In genomic region chr20:14992071-14992654, GRCh38 we compare ENCODE assay signal across 1 cellular context.
A peak's percentile ranks its signal among the peaks of the same experiment; 100 is the strongest.
TF ChIP-seq lines count a peak whose summit lies in the region.

No MANE protein-coding gene starts in this region.

TF ChIP-seq in HepG2, 621 proteins besides CTCF, POLR2A, EP300 and RAD21 (continued from another document and continues in another):
- TF ChIP-seq CSRNP1 (CRISPR knock-in tag; IDR thresholded peaks at IDR 0.05) (no peak), FOXK1 (CRISPR knock-in tag; IDR thresholded peaks at IDR 0.05; ENCODE audit: borderline replicate concordance, low read depth) (0 out of 2 replicates have a peak, but pooled peaks have one; percentile 23), HDAC1 (CRISPR knock-in tag; IDR thresholded peaks at IDR 0.05) (0 out of 2 replicates have a peak, but pooled peaks have one; percentile 22), ZZZ3 (CRISPR knock-in tag; IDR thresholded peaks at IDR 0.05; ENCODE audit: borderline replicate concordance) (no peak), DNMT1 (CRISPR knock-in tag; IDR thresholded peaks at IDR 0.05) (no peak), ARID5B (CRISPR knock-in tag; IDR thresholded peaks at IDR 0.05) (peak; percentile 92), HDAC2 (CRISPR knock-in tag; IDR thresholded peaks at IDR 0.05) (0 out of 2 replicates have a peak, but pooled peaks have one; percentile 42), HBP1 (CRISPR knock-in tag; IDR thresholded peaks at IDR 0.05; ENCODE audit: low read depth) (no peak), EEA1 (CRISPR knock-in tag; IDR thresholded peaks at IDR 0.05; ENCODE audit: borderline replicate concordance) (no peak), CHCHD3 (CRISPR knock-in tag; IDR thresholded peaks at IDR 0.05) (no peak), SRSF1 (optimal IDR thresholded peaks at IDR 0.05; ENCODE audit: low read depth, low read length) (no peak), ZNF362 (CRISPR knock-in tag; IDR thresholded peaks at IDR 0.05; ENCODE audit: borderline replicate concordance) (no peak), ZNF740 (CRISPR knock-in tag; IDR thresholded peaks at IDR 0.05) (no peak), U2AF2 (IDR thresholded peaks at IDR 0.05; ENCODE audit: low read depth, low read length) (no peak), HOXA7 (CRISPR knock-in tag; IDR thresholded peaks at IDR 0.05) (no peak), RARA (CRISPR knock-in tag; IDR thresholded peaks at IDR 0.05) (peak; percentile 58), ZBTB46 (CRISPR knock-in tag; IDR thresholded peaks at IDR 0.05; ENCODE audit: borderline replicate concordance) (no peak), POGZ (CRISPR knock-in tag; IDR thresholded peaks at IDR 0.05) (peak; percentile 15; the same call in 1 of the 2 replicates), ARID3A (IDR thresholded peaks at IDR 0.05; ENCODE audit: low read depth, low read length) (peak; percentile 64), CCDC6 (CRISPR knock-in tag; IDR thresholded peaks at IDR 0.05) (no peak), ZNF207 (IDR thresholded peaks at IDR 0.05; ENCODE audit: borderline replicate concordance) (no peak), ZNF333 (CRISPR knock-in tag; IDR thresholded peaks at IDR 0.05; ENCODE audit: borderline replicate concordance) (no peak), PCBP1 (IDR thresholded peaks at IDR 0.05; ENCODE audit: borderline replicate concordance, low read depth, low read length) (no peak), CENPBD1 (CRISPR knock-in tag; IDR thresholded peaks at IDR 0.05; ENCODE audit: borderline replicate concordance, low read depth) (no peak), HIC2 (CRISPR knock-in tag; IDR thresholded peaks at IDR 0.05; ENCODE audit: low read depth) (no peak), NCOA5 (CRISPR knock-in tag; IDR thresholded peaks at IDR 0.05) (no peak), ZNF83 (CRISPR knock-in tag; IDR thresholded peaks at IDR 0.05; ENCODE audit: borderline replicate concordance) (no peak), GATAD1 (CRISPR knock-in tag; IDR thresholded peaks at IDR 0.05) (no peak), ZNF709 (CRISPR knock-in tag; IDR thresholded peaks at IDR 0.05) (no peak), ZNF615 (CRISPR knock-in tag; IDR thresholded peaks at IDR 0.05; ENCODE audit: borderline replicate concordance) (no peak), ZNF619 (CRISPR knock-in tag; IDR thresholded peaks at IDR 0.05) (no peak), ZSCAN21 (CRISPR knock-in tag; IDR thresholded peaks at IDR 0.05; ENCODE audit: borderline replicate concordance) (no peak), ZNF878 (CRISPR knock-in tag; IDR thresholded peaks at IDR 0.05) (no peak), ZNF512B (CRISPR knock-in tag; IDR thresholded peaks at IDR 0.05; ENCODE audit: borderline replicate concordance) (no peak), PHF21A (CRISPR knock-in tag; IDR thresholded peaks at IDR 0.05) (no peak), GFI1 (CRISPR knock-in tag; IDR thresholded peaks at IDR 0.05; ENCODE audit: borderline replicate concordance) (no peak), SMYD3 (CRISPR knock-in tag; IDR thresholded peaks at IDR 0.05) (no peak), PTBP1 (IDR thresholded peaks at IDR 0.05; ENCODE audit: low read depth, low read length, poor library complexity, severe bottlenecking) (no peak), ZNF18 (CRISPR knock-in tag; IDR thresholded peaks at IDR 0.05; ENCODE audit: insufficient replicate concordance) (no peak), ZNF749 (CRISPR knock-in tag; IDR thresholded peaks at IDR 0.05; ENCODE audit: borderline replicate concordance) (no peak), ZNF160 (CRISPR knock-in tag; IDR thresholded peaks at IDR 0.05) (no peak), MYPOP (CRISPR knock-in tag; IDR thresholded peaks at IDR 0.05) (no peak), ZNF883 (CRISPR knock-in tag; IDR thresholded peaks at IDR 0.05; ENCODE audit: not compliant biosample characterization) (no peak)
